ENCODE assay signal across 16 cellular contexts in genomic region chr2:216657963-216658362, GRCh38. TPM values are rescaled to one million over a fixed set of nuclear protein-coding genes. Genes with fewer than 3 reads are reported as not detected.
A peak's percentile ranks its signal among the peaks of the same experiment; 100 is the strongest.
DNase-seq lines count a peak whose midpoint lies in the region; ATAC-seq and TF ChIP-seq lines count a peak whose summit lies in the region.
"Had no signal": no experiment of that assay in that cellular context is flagged by ENCODE, and none has a peak within 500 bp of the region (broad histone marks: within the 10 kb centered on the region; RNA-seq: fewer than 3 reads in every experiment).

No MANE protein-coding gene starts in this region.

- DNase-seq in WTC11 (ENCODE audit: low spot score), result no peak
- DNase-seq in esophagus muscularis mucosa (ENCODE audit: extremely low spot score), result no peak
- DNase-seq in neural progenitor cell (ENCODE audit: low spot score), result no peak
- no peak for DNase-seq in mesendoderm
- DNase-seq in NCI-H2029 treated with DMSO at 0.1 percent for 48 hours (lab: John Stamatoyannopoulos, UW), result no peak
- DNase-seq in activated CD4-positive, alpha-beta T cell treated with anti-CD3 and anti-CD28 coated beads for 48 hours, result no peak
- DNase-seq: Caco-2; CD4-positive, CD25-positive, alpha-beta regulatory T cell; DMS53; KBM-7; MV-4-11; NCI-H1417 treated with DMSO at 0.1 percent for 48 hours; NCI-H774 had no signal

- no peak overlapping the region for H3K4ac ChIP-seq in mesendoderm (ENCODE audit: low read depth, low read length)

- POLR2A ChIA-PET in WTC11 (lab: Charles Lee), result no interaction called here

- H3K79me2 ChIP-seq in neural progenitor cell (ENCODE audit: low read depth), result peaks cover 75% of the 10 kb centered on the region
- peaks cover 3% of the 10 kb centered on the region for H3K79me2 ChIP-seq in mesendoderm (ENCODE audit: control insufficient read depth, insufficient read depth, low read length)

- H2BK15ac ChIP-seq in mesendoderm (replicated peaks; ENCODE audit: low read depth), result no peak overlapping the region

- H3K9me3 Mint-ChIP-seq in WTC11 (no peaks in the 10 kb centered on the region), neural progenitor cell (no peaks in the 10 kb centered on the region)
- no peaks in the 10 kb centered on the region for H3K9me3 Mint-ChIP-seq in stimulated activated memory B cell treated with anti-CD40 and anti-IgM and Interleukin-4, amounts not matched to agents 10 μg/mL and 1 μg/mL and 100 μg/mL, for 72 hours
- H3K9me3 Mint-ChIP-seq: CD4-positive, CD25-positive, alpha-beta regulatory T cell had no signal

- H3K4me2 ChIP-seq in BLaER1 treated with 17β-estradiol and CSF1 and Interleukin-3, amounts not matched to agents 10 nM and 100 nM, result peak overlapping the region in 8 of 11 experiments; percentile 31 to 76 (median 62); a peak in 10 of 22 replicates
- no peak overlapping the region for H3K4me2 ChIP-seq in neural progenitor cell
- H3K4me2 ChIP-seq in mesendoderm (ENCODE audit: low read length), result no peak overlapping the region
- H3K4me2 ChIP-seq: A549 had no signal

- no peak for ATAC-seq in WTC11
- no peak for ATAC-seq in stimulated activated memory B cell treated with anti-CD40 and anti-IgM and Interleukin-4, amounts not matched to agents 10 μg/mL and 1 μg/mL and 100 μg/mL, for 72 hours
- ATAC-seq: A549 had no signal

- H3K36me3 ChIP-seq in BLaER1 treated with 17β-estradiol and CSF1 and Interleukin-3, amounts not matched to agents 10 nM and 100 nM, result peaks cover 0 to 98% (median 56%) of the 10 kb centered on the region in 11 experiments; a peak in 17 of 22 replicates
- H3K36me3 ChIP-seq in esophagus muscularis mucosa, result peaks cover 0 to 33% (median 24%) of the 10 kb centered on the region in 4 donors
- H3K36me3 ChIP-seq in neural progenitor cell, result peaks cover 5% of the 10 kb centered on the region
- no peaks in the 10 kb centered on the region for H3K36me3 ChIP-seq in mesendoderm (ENCODE audit: control insufficient read depth, insufficient read depth, low read length)

- H3K27ac ChIP-seq in BLaER1 treated with 17β-estradiol and CSF1 and Interleukin-3, amounts not matched to agents 10 nM and 100 nM, result no peak overlapping the region
- H3K27ac ChIP-seq in esophagus muscularis mucosa (replicated peaks in 1 of 4) (peak overlapping the region in 3 of 4 donors; percentile 13 to 27 (median 27)), neural progenitor cell (no peak overlapping the region), mesendoderm (ENCODE audit: low read depth, low read length) (no peak overlapping the region)

- no peak overlapping the region for H4K5ac ChIP-seq in mesendoderm (ENCODE audit: low read length)

- peaks cover 8% of the 10 kb centered on the region for H3K79me1 ChIP-seq in mesendoderm (ENCODE audit: low read length)

- TF ChIP-seq EP300 in esophagus muscularis mucosa (IDR thresholded peaks at IDR 0.05), result no peak

- H3K9ac ChIP-seq in BLaER1 treated with 17β-estradiol and CSF1 and Interleukin-3, amounts not matched to agents 10 nM and 100 nM, result no peak overlapping the region
- no peak overlapping the region for H3K9ac ChIP-seq in neural progenitor cell
- no peak overlapping the region for H3K9ac ChIP-seq in mesendoderm (ENCODE audit: low read length)

- H3K56ac ChIP-seq in mesendoderm (ENCODE audit: low read length), result no peak overlapping the region

- TF ChIP-seq CTCF in WTC11 (IDR thresholded peaks at IDR 0.05) (no peak), esophagus muscularis mucosa (IDR thresholded peaks at IDR 0.05) (no peak), neural progenitor cell (IDR thresholded peaks at IDR 0.05) (no peak)

- H3F3A ChIP-seq in neural progenitor cell (ENCODE audit: low read depth), result peaks cover 1% of the 10 kb centered on the region

- no peak overlapping the region for H3K4me3 ChIP-seq in BLaER1 treated with 17β-estradiol and CSF1 and Interleukin-3, amounts not matched to agents 10 nM and 100 nM
- H3K4me3 ChIP-seq in esophagus muscularis mucosa (no peak overlapping the region), neural progenitor cell (no peak overlapping the region), mesendoderm (ENCODE audit: low read length) (no peak overlapping the region)
- H3K4me3 ChIP-seq: A549 had no signal

- H3K4me3 Mint-ChIP-seq in WTC11 (no peak overlapping the region), neural progenitor cell (no peak overlapping the region)
- no peak overlapping the region for H3K4me3 Mint-ChIP-seq in stimulated activated memory B cell treated with anti-CD40 and anti-IgM and Interleukin-4, amounts not matched to agents 10 μg/mL and 1 μg/mL and 100 μg/mL, for 72 hours
- H3K4me3 Mint-ChIP-seq: CD4-positive, CD25-positive, alpha-beta regulatory T cell had no signal

- H4K20me1 ChIP-seq in BLaER1 treated with 17β-estradiol and CSF1 and Interleukin-3, amounts not matched to agents 10 nM and 100 nM, result peaks cover 0 to 100% (median 97%) of the 10 kb centered on the region in 11 experiments; a peak in 17 of 22 replicates
- H4K20me1 ChIP-seq in neural progenitor cell (ENCODE audit: low read depth), result peaks cover 96% of the 10 kb centered on the region

- CTCF ChIA-PET in WTC11 (lab: Charles Lee), result interaction anchor here (2.0 to 2.2 kb wide), 2 partner anchors 9 to 139 kb away, joined by 6 read pairs; no protein-coding TSS in a partner anchor

- TF ChIP-seq POLR2A in esophagus muscularis mucosa (IDR thresholded peaks at IDR 0.05; ENCODE audit: low read depth), result no peak

- H3K4me1 ChIP-seq in BLaER1 treated with 17β-estradiol and CSF1 and Interleukin-3, amounts not matched to agents 10 nM and 100 nM, result peaks cover 4 to 68% (median 50%) of the 10 kb centered on the region in 10 experiments; a peak in 18 of 20 replicates
- H3K4me1 ChIP-seq in esophagus muscularis mucosa (peaks cover 7 to 59% (median 53%) of the 10 kb centered on the region in 4 donors), neural progenitor cell (peaks cover 10% of the 10 kb centered on the region), mesendoderm (ENCODE audit: control insufficient read depth, low read depth, low read length) (no peaks in the 10 kb centered on the region)

- no peak overlapping the region for H2BK120ac ChIP-seq in mesendoderm (ENCODE audit: low read depth, low read length)

- H3K27me3 Mint-ChIP-seq in WTC11 (ENCODE audit: low read depth) (no peaks in the 10 kb centered on the region), neural progenitor cell (ENCODE audit: insufficient read depth, low read depth) (peaks cover 6% of the 10 kb centered on the region)
- no peaks in the 10 kb centered on the region for H3K27me3 Mint-ChIP-seq in stimulated activated memory B cell treated with anti-CD40 and anti-IgM and Interleukin-4, amounts not matched to agents 10 μg/mL and 1 μg/mL and 100 μg/mL, for 72 hours

- H3K4me1 Mint-ChIP-seq in WTC11, result peaks cover 52% of the 10 kb centered on the region
- H3K4me1 Mint-ChIP-seq in neural progenitor cell, result peaks cover 54% of the 10 kb centered on the region
- H3K4me1 Mint-ChIP-seq in stimulated activated memory B cell treated with anti-CD40 and anti-IgM and Interleukin-4, amounts not matched to agents 10 μg/mL and 1 μg/mL and 100 μg/mL, for 72 hours, result no peaks in the 10 kb centered on the region
- H3K4me1 Mint-ChIP-seq: CD4-positive, CD25-positive, alpha-beta regulatory T cell had no signal

- intact Hi-C loops in esophagus muscularis mucosa (cut with DNase I), result no loop called here

- H2AK5ac ChIP-seq in mesendoderm (ENCODE audit: low read length), result no peak overlapping the region

- no peak overlapping the region for H3K18ac ChIP-seq in mesendoderm (ENCODE audit: low read length)

- no peak overlapping the region for H4K8ac ChIP-seq in mesendoderm (ENCODE audit: low read depth, low read length)

- H3K27me3 ChIP-seq in BLaER1 treated with 17β-estradiol and CSF1 and Interleukin-3, amounts not matched to agents 10 nM and 100 nM, result peaks cover 0 to 4% (median 0%) of the 10 kb centered on the region in 11 experiments; a peak in 5 of 22 replicates
- no peaks in the 10 kb centered on the region for H3K27me3 ChIP-seq in esophagus muscularis mucosa
- no peaks in the 10 kb centered on the region for H3K27me3 ChIP-seq in neural progenitor cell
- H3K27me3 ChIP-seq in mesendoderm (ENCODE audit: insufficient read depth, low read length, poor library complexity), result no peaks in the 10 kb centered on the region

- H2BK5ac ChIP-seq in mesendoderm (ENCODE audit: low read length), result no peak overlapping the region

- 59% methylated on average over 7 of the region's 7 CpGs for WGBS in esophagus muscularis mucosa
- no CpG with 5 or more reads among the region's 7 CpGs for WGBS in mesendoderm (ENCODE audit: extremely low coverage, insufficient coverage, low lambda C conversion rate)

- H3K9me3 ChIP-seq in BLaER1 treated with 17β-estradiol and CSF1 and Interleukin-3, amounts not matched to agents 10 nM and 100 nM (replicated peaks in 1 of 11), result no peaks in the 10 kb centered on the region
- H3K9me3 ChIP-seq in esophagus muscularis mucosa (no peaks in the 10 kb centered on the region), neural progenitor cell (ENCODE audit: low read depth) (no peaks in the 10 kb centered on the region)
- H3K9me3 ChIP-seq: A549, Caco-2 had no signal

- H3K23ac ChIP-seq in mesendoderm (ENCODE audit: low read length), result no peak overlapping the region

- no peak overlapping the region for H2AFZ ChIP-seq in neural progenitor cell (replicated peaks)

- H3K36me3 Mint-ChIP-seq in WTC11 (peaks cover 70% of the 10 kb centered on the region), neural progenitor cell (peaks cover 44% of the 10 kb centered on the region)
- no peaks in the 10 kb centered on the region for H3K36me3 Mint-ChIP-seq in stimulated activated memory B cell treated with anti-CD40 and anti-IgM and Interleukin-4, amounts not matched to agents 10 μg/mL and 1 μg/mL and 100 μg/mL, for 72 hours
- H3K36me3 Mint-ChIP-seq: CD4-positive, CD25-positive, alpha-beta regulatory T cell had no signal

- H3K27ac Mint-ChIP-seq in WTC11 (peak overlapping the region; percentile 7), neural progenitor cell (peak overlapping the region; percentile 58)
- no peak overlapping the region for H3K27ac Mint-ChIP-seq in stimulated activated memory B cell treated with anti-CD40 and anti-IgM and Interleukin-4, amounts not matched to agents 10 μg/mL and 1 μg/mL and 100 μg/mL, for 72 hours

TF ChIP-seq in WTC11, 78 proteins besides CTCF, POLR2A, EP300 and RAD21 (continues in another document):
- TF ChIP-seq NFE2L1 (CRISPR knock-in tag; IDR thresholded peaks at IDR 0.05) (no peak), ZNF416 (CRISPR knock-in tag; IDR thresholded peaks at IDR 0.05) (no peak), MAX (CRISPR knock-in tag; IDR thresholded peaks at IDR 0.05) (no peak)

RNA-seq across cellular contexts. Expression of gene IGFBP2, which starts 24.7 kb away (rescaled TPM):
- total RNA-seq in WTC11 (2021), result 514 to 873 TPM (median 854 TPM) in 3 replicates
- 100 to 1,000 TPM; 188 to 446 (median 280) TPM for total RNA-seq in esophagus muscularis mucosa
- total RNA-seq in neural progenitor cell (ENCODE audit: low replicate concordance), result 371 and 935 TPM in 2 replicates
- polyA plus RNA-seq in mesendoderm (2013, experiment 1 of 2), result 158 TPM
- 159 TPM for polyA plus RNA-seq in mesendoderm (2013, experiment 2 of 2)
- total RNA-seq: CD4-positive, CD25-positive, alpha-beta regulatory T cell had no signal
- polyA plus RNA-seq: CD4-positive, CD25-positive, alpha-beta regulatory T cell had no signal

RNA-seq across cellular contexts. Expression of gene IGFBP5, which starts 37.4 kb away (rescaled TPM):
- total RNA-seq in WTC11 (2021) (5.3 to 12.5 TPM (median 6.4 TPM) in 3 replicates), esophagus muscularis mucosa (1,000 to 10,000 TPM in 1 of 4 donors, 100 to 1,000 TPM in 3; 547 to 1,471 (median 705) TPM), neural progenitor cell (ENCODE audit: low replicate concordance) (150 and 249 TPM in 2 replicates)
- 0.35 TPM for polyA plus RNA-seq in mesendoderm (2013, experiment 1 of 2)
- 0.32 TPM for polyA plus RNA-seq in mesendoderm (2013, experiment 2 of 2)
- polyA plus RNA-seq: CD4-positive, CD25-positive, alpha-beta regulatory T cell had no signal

Comparison
In these comparisons a context has a peak if more than half of its experiments do, and no peak if none do; other contexts are left out.
1. H3K27ac ChIP-seq: peak in esophagus muscularis mucosa (3 of 4); none in BLaER1 treated with 17β-estradiol and CSF1 and Interleukin-3, amounts not matched to agents 10 nM and 100 nM (0 of 11), neural progenitor cell (single experiment) and mesendoderm (single experiment).
2. H3K4me2 ChIP-seq: peak in BLaER1 treated with 17β-estradiol and CSF1 and Interleukin-3, amounts not matched to agents 10 nM and 100 nM (8 of 11); none in neural progenitor cell (single experiment) and mesendoderm (single experiment).
3. RNA of gene IGFBP5, which starts 37.4 kb away (total RNA-seq): 547 to 1,471 TPM in esophagus muscularis mucosa and 150 to 249 TPM in neural progenitor cell; 5.3 to 12.5 TPM in WTC11; every median in the first group is over 10 times any median in the second.